In genomic region chr16:2231016-2231931, GRCh38 we compare ENCODE assay signal across 24 cellular contexts. TPM values are rescaled to one million over a fixed set of nuclear protein-coding genes. Genes with fewer than 3 reads are reported as not detected.
DNase-seq lines count a peak whose midpoint lies in the region; ATAC-seq and TF ChIP-seq lines count a peak whose summit lies in the region.
"Had no signal": no experiment of that assay in that cellular context is flagged by ENCODE, and none has a peak within 500 bp of the region (broad histone marks: within the 10 kb centered on the region; RNA-seq: fewer than 3 reads in every experiment).

No MANE protein-coding gene starts in this region.

- H3K9me3 ChIP-seq in mesenchymal stem cell (ENCODE audit: control insufficient read depth, low read length) (no peaks in the 10 kb centered on the region), adrenal gland (replicated peaks in 1 of 3) (no peaks in the 10 kb centered on the region), vagina (no peaks in the 10 kb centered on the region)
- H3K9me3 ChIP-seq: gastroesophageal sphincter, sigmoid colon, SJSA1, thoracic aorta had no signal

- H3K4ac ChIP-seq in mesenchymal stem cell (ENCODE audit: low read depth in 1 of 2, low read length in 2 of 2) = no peak overlapping the region

- H2AK5ac ChIP-seq in mesenchymal stem cell (ENCODE audit: low read length, severe bottlenecking) = no peak overlapping the region

- H4K8ac ChIP-seq in mesenchymal stem cell (ENCODE audit: low read length) = no peak overlapping the region

- H4K91ac ChIP-seq in mesenchymal stem cell (ENCODE audit: low read length) = no peak overlapping the region

- H2BK120ac ChIP-seq in mesenchymal stem cell (ENCODE audit: low read depth, low read length) = no peak overlapping the region

- no peak overlapping the region for H3K27ac ChIP-seq in mesenchymal stem cell (ENCODE audit: low read length, poor library complexity, severe bottlenecking)
- H3K27ac ChIP-seq in adrenal gland = no peak overlapping the region
- no peak overlapping the region for H3K27ac ChIP-seq in vagina
- H3K27ac ChIP-seq: gastroesophageal sphincter, KMS-11, sigmoid colon, SJSA1, thoracic aorta, VCaP had no signal

- DNase-seq in DMS153 (lab: John Stamatoyannopoulos, UW) (peak; percentile 58), LHCN-M2 (ENCODE audit: low read depth) (peak; percentile 97), astrocyte of the spinal cord (ENCODE audit: low read depth, low spot score) (peak; percentile 29), mesenchymal stem cell (peak; percentile 51), adrenal gland (no peak), SHP77 (lab: John Stamatoyannopoulos, UW) (no peak), vagina (ENCODE audit: extremely low spot score in 2 of 2) (no peak)
- DNase-seq: activated CD4-positive, alpha-beta T cell treated with anti-CD3 and anti-CD28 coated beads, Interleukin-2, amount 50 U/mL, for 4 hours; activated effector memory CD4-positive, alpha-beta T cell treated with anti-CD3 and anti-CD28 coated beads, Interleukin-2, amount 50 U/mL, for 16 hours; activated naive CD8-positive, alpha-beta T cell treated with anti-CD3 and anti-CD28 coated beads, Interleukin-2, amount 50 U/mL, for 24 hours; C1 segment of cervical spinal cord; naive B cell; NCI-H2171 treated with DMSO at 0.1 percent for 48 hours; NCI-H748 treated with DMSO at 0.1 percent for 48 hours; sigmoid colon; stimulated activated CD4-positive, alpha-beta T cell treated with anti-CD3 and anti-CD28 coated beads, Interleukin-1b, Interleukin-23, amount 100 ng/mL, for 48 hours had no signal

- peaks cover 32% of the 10 kb centered on the region for H3K79me1 ChIP-seq in mesenchymal stem cell (replicated peaks; ENCODE audit: low read length, poor library complexity, severe bottlenecking)

- TF ChIP-seq CTCF in astrocyte of the spinal cord (IDR thresholded peaks at IDR 0.05; ENCODE audit: low read depth, low read length) (no peak), adrenal gland (IDR thresholded peaks at IDR 0.05) (no peak), vagina (IDR thresholded peaks at IDR 0.05) (no peak)

- H3K27me3 ChIP-seq in mesenchymal stem cell (ENCODE audit: control insufficient read depth in 1 of 2, insufficient read depth in 1 of 2, low read length in 2 of 2) (peaks cover 0 to 4% of the 10 kb centered on the region in 2 experiments), adrenal gland (no peaks in the 10 kb centered on the region), vagina (no peaks in the 10 kb centered on the region)
- H3K27me3 ChIP-seq: SJSA1 had no signal

- no peak overlapping the region for H3K18ac ChIP-seq in mesenchymal stem cell (ENCODE audit: low read depth in 1 of 2, low read length in 2 of 2)

- 79% methylated on average over 29 of the region's 29 CpGs for WGBS in mesenchymal stem cell
- WGBS in adrenal gland, 4 donors = 85 to 89% (median 87%) methylated on average over 20 to 29 of the region's 29 CpGs

- H2AFZ ChIP-seq in mesenchymal stem cell (ENCODE audit: low read depth, low read length) = no peak overlapping the region

- H3K4me1 ChIP-seq in mesenchymal stem cell (ENCODE audit: control insufficient read depth, insufficient read depth, low read depth, low read length) (peaks cover 18% of the 10 kb centered on the region), adrenal gland (replicated peaks in 1 of 2) (peaks cover 5 to 11% of the 10 kb centered on the region in 2 donors), vagina (peaks cover 28% of the 10 kb centered on the region)

- H2BK5ac ChIP-seq in mesenchymal stem cell (ENCODE audit: low read depth, low read length, poor library complexity, severe bottlenecking) = no peak overlapping the region

- no peak overlapping the region for H3K9ac ChIP-seq in mesenchymal stem cell (ENCODE audit: low read length)
- H3K9ac ChIP-seq: KMS-11 had no signal

- H2BK15ac ChIP-seq in mesenchymal stem cell (ENCODE audit: low read depth, poor library complexity, severe bottlenecking) = no peak overlapping the region

- intact Hi-C loops in adrenal gland (cut with DNase I) = no loop called here
- intact Hi-C loops in vagina (cut with DNase I) = no loop called here

- H2BK12ac ChIP-seq in mesenchymal stem cell (ENCODE audit: low read length in 2 of 2) = no peak overlapping the region

- no peak overlapping the region for H3K4me2 ChIP-seq in mesenchymal stem cell (ENCODE audit: low read length, poor library complexity, severe bottlenecking)
- H3K4me2 ChIP-seq: KMS-11 had no signal

- peaks cover 69 to 93% of the 10 kb centered on the region in 2 experiments for H3K36me3 ChIP-seq in mesenchymal stem cell (ENCODE audit: control insufficient read depth in 1 of 2, insufficient read depth in 2 of 2, low read depth in 1 of 2, low read length in 2 of 2)
- peaks cover 0 to 71% of the 10 kb centered on the region in 2 donors for H3K36me3 ChIP-seq in adrenal gland (replicated peaks in 1 of 2)
- peaks cover 0 to 67% of the 10 kb centered on the region in 2 donors for H3K36me3 ChIP-seq in vagina

- TF ChIP-seq POLR2A in adrenal gland (IDR thresholded peaks at IDR 0.05) (no peak), vagina (IDR thresholded peaks at IDR 0.05) (no peak)

- H3K23ac ChIP-seq in mesenchymal stem cell (ENCODE audit: low read length in 2 of 2) = no peak overlapping the region

- H3K14ac ChIP-seq in mesenchymal stem cell (ENCODE audit: low read length in 2 of 2) = no peak overlapping the region

- ATAC-seq in GM19455 (IDR thresholded peaks at IDR 0.05; ENCODE audit: unreplicated experiment) = no peak
- ATAC-seq: activated naive CD8-positive, alpha-beta T cell treated with anti-CD3 and anti-CD28 coated beads, Interleukin-2, amount 50 U/mL, for 24 hours; gastroesophageal sphincter; stimulated activated memory B cell treated with anti-CD40 and anti-IgM and Interleukin-4, amounts not matched to agents 10 μg/mL and 1 μg/mL and 100 μg/mL, for 72 hours had no signal

- H3K4me3 ChIP-seq in astrocyte of the spinal cord (ENCODE audit: low read depth, low read length) (no peak overlapping the region), mesenchymal stem cell (ENCODE audit: insufficient read depth in 1 of 2, low read depth in 1 of 2, low read length in 2 of 2) (no peak overlapping the region), adrenal gland (no peak overlapping the region), vagina (no peak overlapping the region)
- H3K4me3 ChIP-seq: gastroesophageal sphincter, lung, sigmoid colon, SJSA1, thoracic aorta had no signal

- in situ Hi-C loops in astrocyte of the spinal cord (cut with HindIII; ENCODE audit: low sequenced_read_pairs) = no loop called here

RNA-seq across cellular contexts. Expression of gene DNASE1L2, which starts 5.0 kb away (rescaled TPM):
- total RNA-seq in LHCN-M2 (2014; rRNA removed) (1.4 and 2.2 TPM in 2 replicates), adrenal gland (1 to 10 TPM in 2 of 8 donors, under 1 TPM in 5, not detected in 1; 0.25 to 2.9 (median 0.64) TPM), vagina (0.74 TPM)
- 1.1 TPM for polyA plus RNA-seq in LHCN-M2 (2012)
- polyA plus RNA-seq in mesenchymal stem cell (2013, experiment 1 of 2) = 0.23 TPM
- polyA plus RNA-seq in mesenchymal stem cell (2013, experiment 2 of 2) = 0.21 TPM
- 1 to 10 TPM in 2 of 3 donors, not detected in 1; 2.2 to 6.0 TPM for polyA plus RNA-seq in adrenal gland

RNA-seq across cellular contexts. Expression of gene E4F1, which starts 7.9 kb away (rescaled TPM):
- total RNA-seq in LHCN-M2 (2014; rRNA removed) = 33.5 and 34.0 TPM in 2 replicates
- polyA plus RNA-seq in LHCN-M2 (2012) = 13.2 TPM
- polyA plus RNA-seq in mesenchymal stem cell (2013, experiment 1 of 2) = 9.4 TPM
- 9.8 TPM for polyA plus RNA-seq in mesenchymal stem cell (2013, experiment 2 of 2)
- 10 to 100 TPM; 18.6 to 37.4 (median 27.1) TPM for total RNA-seq in adrenal gland
- 100 to 1,000 TPM in 1 of 3 donors, 10 to 100 TPM in 1, 1 to 10 TPM in 1; 2.9 to 121 (median 80.0) TPM for polyA plus RNA-seq in adrenal gland
- 70.0 TPM for total RNA-seq in vagina

RNA-seq across cellular contexts. Expression of gene PGP, which starts 16.6 kb away (rescaled TPM):
- 34.9 and 36.9 TPM in 2 replicates for total RNA-seq in LHCN-M2 (2014; rRNA removed)
- polyA plus RNA-seq in LHCN-M2 (2012) = 21.3 TPM
- 22.1 TPM for polyA plus RNA-seq in mesenchymal stem cell (2013, experiment 1 of 2)
- polyA plus RNA-seq in mesenchymal stem cell (2013, experiment 2 of 2) = 22.2 TPM
- total RNA-seq in adrenal gland = 10 to 100 TPM in 5 of 8 donors, 1 to 10 TPM in 3; 8.3 to 24.1 (median 12.6) TPM
- 10 to 100 TPM in 2 of 3 donors, 1 to 10 TPM in 1; 8.4 to 20.4 (median 12.8) TPM for polyA plus RNA-seq in adrenal gland
- 15.5 TPM for total RNA-seq in vagina

RNA-seq across cellular contexts. Expression of gene ECI1, which starts 20.1 kb away (rescaled TPM):
- total RNA-seq in LHCN-M2 (2014; rRNA removed) (30.9 and 44.5 TPM in 2 replicates), adrenal gland (10 to 100 TPM; 49.5 to 80.2 (median 63.7) TPM), vagina (72.9 TPM)
- 38.0 TPM for polyA plus RNA-seq in LHCN-M2 (2012)
- 31.9 TPM for polyA plus RNA-seq in mesenchymal stem cell (2013, experiment 1 of 2)
- polyA plus RNA-seq in mesenchymal stem cell (2013, experiment 2 of 2) = 32.9 TPM
- 100 to 1,000 TPM in 1 of 3 donors, 10 to 100 TPM in 1, 1 to 10 TPM in 1; 5.8 to 172 (median 99.0) TPM for polyA plus RNA-seq in adrenal gland

RNA-seq across cellular contexts. Expression of gene BRICD5, which starts 20.6 kb away (rescaled TPM):
- total RNA-seq in LHCN-M2 (2014; rRNA removed) (4.4 and 6.2 TPM in 2 replicates), adrenal gland (1 to 10 TPM in 6 of 8 donors, under 1 TPM in 2; 0.36 to 6.4 (median 2.7) TPM), vagina (9.6 TPM)
- polyA plus RNA-seq in LHCN-M2 (2012) = 1.2 TPM
- polyA plus RNA-seq in mesenchymal stem cell (2013, experiment 1 of 2) = 1.4 TPM
- polyA plus RNA-seq in mesenchymal stem cell (2013, experiment 2 of 2) = 2.1 TPM
- polyA plus RNA-seq in adrenal gland = 10 to 100 TPM in 1 of 3 donors, 1 to 10 TPM in 1, under 1 TPM in 1; 0.60 to 57.4 (median 8.9) TPM

Comparison
In these comparisons a context has a peak if more than half of its experiments do, and no peak if none do; other contexts are left out.
1. DNase-seq: peak in DMS153 (single experiment), LHCN-M2 (single experiment), astrocyte of the spinal cord (single experiment) and mesenchymal stem cell (single experiment); none in adrenal gland (0 of 7), SHP77 (0 of 2) and vagina (0 of 2).